In the genomic region with DNA sequence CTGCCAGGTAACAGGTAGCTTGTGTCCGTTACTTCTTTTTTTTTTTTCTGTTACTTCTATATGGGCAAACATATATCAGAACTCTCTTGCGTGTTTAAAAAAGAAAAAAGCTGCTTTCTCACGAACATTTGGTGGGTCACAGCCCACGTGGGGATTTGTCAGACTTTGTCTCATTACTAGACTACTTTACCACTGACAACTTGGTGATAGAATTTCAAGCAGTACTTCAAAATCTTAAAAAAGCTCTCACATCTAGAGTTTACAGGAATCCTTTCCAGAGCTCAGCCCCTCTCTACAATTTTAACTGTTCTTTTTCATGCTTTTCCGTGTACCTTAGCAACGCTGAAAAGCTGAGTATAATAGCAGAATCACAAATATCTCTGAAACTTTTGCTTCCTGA, we compare ENCODE assay signal across 15 cellular contexts.
"Had no signal": no experiment of that assay in that cellular context is flagged by ENCODE, and none has a peak within 500 bp of the region (broad histone marks: within the 10 kb centered on the region; RNA-seq: fewer than 3 reads in every experiment).

No MANE protein-coding gene starts in this region.

- DNase-seq: activated CD4-positive, alpha-beta T cell treated with anti-CD3 and anti-CD28 coated beads, Interleukin-2, amount 10 ng/mL, durations not matched to agents 7 days and 5 days; activated CD4-positive, CD25-positive, alpha-beta regulatory T cell treated with anti-CD3 and anti-CD28 coated beads, Interleukin-2, amount 50 U/mL, for 72 hours; activated CD8-positive, alpha-beta memory T cell treated with anti-CD3 and anti-CD28 coated beads, Interleukin-2, amount 10 ng/mL, durations not matched to agents 7 days and 5 days; activated CD8-positive, alpha-beta T cell treated with anti-CD3 and anti-CD28 coated beads for 36 hours; activated effector memory CD4-positive, alpha-beta T cell treated with anti-CD3 and anti-CD28 coated beads, Interleukin-2, amount 50 U/mL, for 16 hours; activated naive CD4-positive, alpha-beta T cell treated with anti-CD3 and anti-CD28 coated beads, Interleukin-2, amount 10 ng/mL, durations not matched to agents 7 days and 5 days; activated T-cell treated with anti-CD3 and anti-CD28 coated beads for 4 hours; mammary epithelial cell; stimulated activated CD4-positive, alpha-beta T cell treated with anti-CD3 and anti-CD28 coated beads, Interleukin-4, amount 100 ng/mL, for 1 hour; stimulated activated naive CD4-positive, alpha-beta T cell treated with Interleukin-2 at 50 U/mL for 16 hours had no signal

- H3K27me3 Mint-ChIP-seq: activated CD4-positive, alpha-beta T cell treated with anti-CD3 and anti-CD28 coated beads, Interleukin-2, amount 10 ng/mL, durations not matched to agents 7 days and 5 days; activated naive CD4-positive, alpha-beta T cell treated with anti-CD3 and anti-CD28 coated beads, Interleukin-2, amount 10 ng/mL, durations not matched to agents 7 days and 5 days; type B pancreatic cell had no signal

- H3K36me3 ChIP-seq: cardiac muscle cell, thoracic aorta had no signal

- H3K9me3 Mint-ChIP-seq: activated CD4-positive, alpha-beta T cell treated with anti-CD3 and anti-CD28 coated beads, Interleukin-2, amount 10 ng/mL, durations not matched to agents 7 days and 5 days; activated CD8-positive, alpha-beta T cell treated with anti-CD3 and anti-CD28 coated beads for 36 hours; activated naive CD4-positive, alpha-beta T cell treated with anti-CD3 and anti-CD28 coated beads, Interleukin-2, amount 10 ng/mL, durations not matched to agents 7 days and 5 days; natural killer cell treated with Interleukin-12 subunit alpha and Interleukin-12 subunit beta and Interleukin-15 and Interleukin-18, amount 100 ng/mL, for 72 hours; type B pancreatic cell had no signal

- H3K9me3 ChIP-seq: thoracic aorta had no signal

- H3K27ac ChIP-seq: cardiac muscle cell, thoracic aorta had no signal

- H3K36me3 Mint-ChIP-seq: activated CD8-positive, alpha-beta memory T cell treated with anti-CD3 and anti-CD28 coated beads, Interleukin-2, amount 10 ng/mL, durations not matched to agents 7 days and 5 days; activated naive CD4-positive, alpha-beta T cell treated with anti-CD3 and anti-CD28 coated beads, Interleukin-2, amount 10 ng/mL, durations not matched to agents 7 days and 5 days; natural killer cell treated with Interleukin-12 subunit alpha and Interleukin-12 subunit beta and Interleukin-15 and Interleukin-18, amount 100 ng/mL, for 72 hours had no signal

- H3K4me1 Mint-ChIP-seq: activated naive CD4-positive, alpha-beta T cell treated with anti-CD3 and anti-CD28 coated beads, Interleukin-2, amount 10 ng/mL, durations not matched to agents 7 days and 5 days had no signal

- H3K4me3 ChIP-seq: cardiac muscle cell, thoracic aorta had no signal

- ATAC-seq: activated CD8-positive, alpha-beta memory T cell treated with anti-CD3 and anti-CD28 coated beads, Interleukin-2, amount 10 ng/mL, durations not matched to agents 7 days and 5 days; activated CD8-positive, alpha-beta T cell treated with anti-CD3 and anti-CD28 coated beads for 36 hours; natural killer cell treated with Interleukin-12 subunit alpha and Interleukin-12 subunit beta and Interleukin-15 and Interleukin-18, amount 100 ng/mL, for 72 hours; sciatic nerve had no signal

- H3K27me3 ChIP-seq: cardiac muscle cell had no signal

- H3K4me3 Mint-ChIP-seq: activated CD4-positive, alpha-beta T cell treated with anti-CD3 and anti-CD28 coated beads, Interleukin-2, amount 10 ng/mL, durations not matched to agents 7 days and 5 days; activated CD8-positive, alpha-beta memory T cell treated with anti-CD3 and anti-CD28 coated beads, Interleukin-2, amount 10 ng/mL, durations not matched to agents 7 days and 5 days; activated CD8-positive, alpha-beta T cell treated with anti-CD3 and anti-CD28 coated beads for 36 hours; activated naive CD4-positive, alpha-beta T cell treated with anti-CD3 and anti-CD28 coated beads, Interleukin-2, amount 10 ng/mL, durations not matched to agents 7 days and 5 days; natural killer cell treated with Interleukin-12 subunit alpha and Interleukin-12 subunit beta and Interleukin-15 and Interleukin-18, amount 100 ng/mL, for 72 hours; type B pancreatic cell had no signal

- H3K27ac Mint-ChIP-seq: activated CD4-positive, alpha-beta T cell treated with anti-CD3 and anti-CD28 coated beads, Interleukin-2, amount 10 ng/mL, durations not matched to agents 7 days and 5 days; activated CD8-positive, alpha-beta memory T cell treated with anti-CD3 and anti-CD28 coated beads, Interleukin-2, amount 10 ng/mL, durations not matched to agents 7 days and 5 days; activated CD8-positive, alpha-beta T cell treated with anti-CD3 and anti-CD28 coated beads for 36 hours; activated naive CD4-positive, alpha-beta T cell treated with anti-CD3 and anti-CD28 coated beads, Interleukin-2, amount 10 ng/mL, durations not matched to agents 7 days and 5 days; natural killer cell treated with Interleukin-12 subunit alpha and Interleukin-12 subunit beta and Interleukin-15 and Interleukin-18, amount 100 ng/mL, for 72 hours; type B pancreatic cell had no signal
